8 cellular contexts compared by ENCODE assay signal in genomic region chr5:102296229-102296817, GRCh38. TPM values are rescaled to one million over a fixed set of nuclear protein-coding genes. Genes with fewer than 3 reads are reported as not detected.
DNase-seq lines count a peak whose midpoint lies in the region; ATAC-seq and TF ChIP-seq lines count a peak whose summit lies in the region.

Gene SLCO4C1 (minus strand): TSS chr5:102296284. CDS start chr5:102296262, 22 bp downstream.

- H3K27ac ChIP-seq in A673 (ENCODE audit: low read depth, low read length, poor library complexity, severe bottlenecking) (no peak within 1 kb of the TSS), endodermal cell (ENCODE audit: low read depth, low read length) (no peak within 1 kb of the TSS)

- H3K36me3 Mint-ChIP-seq in endodermal cell (ENCODE audit: low read depth), result no peaks in the 10 kb centered on the region

- H3K27me3 Mint-ChIP-seq in endodermal cell (ENCODE audit: insufficient read depth), result peaks cover 25% of the 10 kb centered on the region

- 6 to 23% methylated on average over 4 to 38 of the region's 38 CpGs for WGBS in endodermal cell (ENCODE audit: insufficient coverage in 1 of 2, insufficient read length in 1 of 2), 2 experiments

- peak; percentile 98 for ATAC-seq in GM18909 (IDR thresholded peaks at IDR 0.05; ENCODE audit: poor library complexity, unreplicated experiment)
- peak; percentile 96 for ATAC-seq in HG03139 (IDR thresholded peaks at IDR 0.05; ENCODE audit: unreplicated experiment)

- POLR2A ChIA-PET in A673 (lab: Charles Lee; ENCODE audit: low non-redundant PET), result no interaction called here

- TF ChIP-seq CTCF in A673 (conservative IDR thresholded peaks at IDR 0.05; ENCODE audit: low read depth, low read length) (peak; percentile 82), endodermal cell (conservative IDR thresholded peaks at IDR 0.05) (peak; percentile 93)

- H3K4me1 Mint-ChIP-seq in endodermal cell, result peaks cover 8% of the 10 kb centered on the region

- DNase-seq in A673 (ENCODE audit: low spot score) (peak; percentile 77), NCI-H446 treated with DMSO at 0.1 percent for 48 hours (lab: John Stamatoyannopoulos, UW) (peak; percentile 41), endodermal cell (peak; percentile 99), middle frontal gyrus (ENCODE audit: extremely low spot score, low spot score) (peak; percentile 35)
- DNase-seq in activated CD8-positive, alpha-beta memory T cell treated with anti-CD3 and anti-CD28 coated beads for 4 hours (ENCODE audit: low read depth in 2 of 2), result peak; percentile 42 to 46
- peak; percentile 19 for DNase-seq in stimulated activated CD8-positive, alpha-beta memory T cell treated with anti-CD3 and anti-CD28 coated beads, Interleukin-15, amount 100 ng/mL, for 1 hour (ENCODE audit: low read depth)

- intact Hi-C loops in A673 (cut with micrococcal nuclease; ENCODE audit: unreplicated experiment), result no loop called here

- H3K36me3 ChIP-seq in A673 (ENCODE audit: insufficient read depth, low read length, poor library complexity, severe bottlenecking) (no peaks in the 10 kb centered on the region), endodermal cell (ENCODE audit: control insufficient read depth, insufficient read depth, low read length) (no peaks in the 10 kb centered on the region)

- no peaks in the 10 kb centered on the region for H3K9me3 Mint-ChIP-seq in endodermal cell

- H3K27me3 ChIP-seq in A673 (replicated peaks; ENCODE audit: insufficient read depth, low read depth, low read length, poor library complexity), result no peaks in the 10 kb centered on the region
- peaks cover 18% of the 10 kb centered on the region for H3K27me3 ChIP-seq in endodermal cell (ENCODE audit: control insufficient read depth, insufficient read depth, low read length, poor library complexity, severe bottlenecking)

- H3K4me3 ChIP-seq in A673 (ENCODE audit: low read depth, low read length, poor library complexity, severe bottlenecking) (peak within 1 kb of the TSS; percentile 43), endodermal cell (ENCODE audit: low read length) (peak within 1 kb of the TSS; percentile 94)

- H3K9me3 ChIP-seq in A673 (ENCODE audit: low read depth, low read length, poor library complexity, severe bottlenecking) (no peaks in the 10 kb centered on the region), endodermal cell (ENCODE audit: control insufficient read depth, low read length) (no peaks in the 10 kb centered on the region)

- BruUV-seq in A673 (replicated peaks; lab: Mats Ljungman, UMichigan), result no TSS peak

- CTCF ChIA-PET in A673 (lab: Charles Lee), result interaction anchor here (0.6 kb wide), 1 partner anchor 22 kb away, joined by 3 read pairs; no protein-coding TSS in a partner anchor

- H3K27ac Mint-ChIP-seq in endodermal cell, result no peak within 1 kb of the TSS

- H3K9ac ChIP-seq in endodermal cell (ENCODE audit: extremely low read depth, low read length, poor library complexity, severe bottlenecking), result peak within 1 kb of the TSS; percentile 41

- no peaks in the 10 kb centered on the region for H3K4me1 ChIP-seq in A673 (ENCODE audit: insufficient read depth, low read length, poor library complexity, severe bottlenecking)
- no peaks in the 10 kb centered on the region for H3K4me1 ChIP-seq in endodermal cell (ENCODE audit: control insufficient read depth, insufficient read depth, low read length)

- H3K4me3 Mint-ChIP-seq in endodermal cell, result peak within 1 kb of the TSS; percentile 85

RNA-seq across cellular contexts. Expression of gene SLCO4C1, which starts in this region (rescaled TPM):
- total RNA-seq in A673 (2021) (0.13 and 0.55 TPM in 2 replicates), endodermal cell (1 to 10 TPM; 1.9 to 3.6 TPM)
- polyA plus RNA-seq in endodermal cell (2013, experiment 1 of 2), result 1.4 TPM
- 1.4 TPM for polyA plus RNA-seq in endodermal cell (2013, experiment 2 of 2)

Comparison
In these comparisons a context has a peak if more than half of its experiments do, and no peak if none do; other contexts are left out.
1. Peak in DNase-seq and H3K4me3 ChIP-seq in A673; RNA of the gene not detected or under 1 TPM.
2. DNase-seq: peak in every context shown above with its lines; median percentile 99 in endodermal cell; 77 in A673; 44 in activated CD8-positive, alpha-beta memory T cell treated with anti-CD3 and anti-CD28 coated beads for 4 hours; 41 in NCI-H446 treated with DMSO at 0.1 percent for 48 hours; 35 in middle frontal gyrus; 19 in stimulated activated CD8-positive, alpha-beta memory T cell treated with anti-CD3 and anti-CD28 coated beads, Interleukin-15, amount 100 ng/mL, for 1 hour.